Comparison of ENCODE assay signal across 1 cellular context in genomic region chr10:68562666-68563522, GRCh38.
TF ChIP-seq lines count a peak whose summit lies in the region.

No MANE protein-coding gene starts in this region.

TF ChIP-seq in WTC11, 78 proteins besides CTCF, POLR2A, EP300 and RAD21 (continued from another document and continues in another):
- no peak for TF ChIP-seq AFF4 (CRISPR knock-in tag; IDR thresholded peaks at IDR 0.05; ENCODE audit: borderline replicate concordance)
- no peak for TF ChIP-seq ZNF425 (CRISPR knock-in tag; conservative IDR thresholded peaks at IDR 0.05)
- no peak for TF ChIP-seq ESRRA (CRISPR knock-in tag; IDR thresholded peaks at IDR 0.05; ENCODE audit: borderline replicate concordance)
- TF ChIP-seq HMGXB4 (CRISPR knock-in tag; IDR thresholded peaks at IDR 0.05) = no peak
- TF ChIP-seq ZNF532 (CRISPR knock-in tag; IDR thresholded peaks at IDR 0.05; ENCODE audit: borderline replicate concordance) = no peak
- TF ChIP-seq TP53 (CRISPR knock-in tag; IDR thresholded peaks at IDR 0.05) = no peak
- no peak for TF ChIP-seq GRHL2 (CRISPR knock-in tag; IDR thresholded peaks at IDR 0.05; ENCODE audit: insufficient replicate concordance, severe bottlenecking)
- TF ChIP-seq GABPB1 (CRISPR knock-in tag; IDR thresholded peaks at IDR 0.05) = no peak
- no peak for TF ChIP-seq ZNF219 (CRISPR knock-in tag; IDR thresholded peaks at IDR 0.05; ENCODE audit: borderline replicate concordance)
- no peak for TF ChIP-seq E2F1 (CRISPR knock-in tag; IDR thresholded peaks at IDR 0.05)
- no peak for TF ChIP-seq CBFB (CRISPR knock-in tag; IDR thresholded peaks at IDR 0.05; ENCODE audit: low read depth)
- TF ChIP-seq E2F5 (CRISPR knock-in tag; IDR thresholded peaks at IDR 0.05) = no peak
- TF ChIP-seq ZMAT4 (CRISPR knock-in tag; IDR thresholded peaks at IDR 0.05) = no peak
- peak; percentile 38; the same call in 1 of the 2 replicates for TF ChIP-seq FOXK1 (CRISPR knock-in tag; IDR thresholded peaks at IDR 0.05)
- TF ChIP-seq ATF2 (CRISPR knock-in tag; IDR thresholded peaks at IDR 0.05; ENCODE audit: borderline replicate concordance, low read depth) = no peak
- TF ChIP-seq ZSCAN18 (CRISPR knock-in tag; IDR thresholded peaks at IDR 0.05) = no peak
- no peak for TF ChIP-seq AR (CRISPR knock-in tag; IDR thresholded peaks at IDR 0.05)
- no peak for TF ChIP-seq NFE2L1 (CRISPR knock-in tag; IDR thresholded peaks at IDR 0.05)
- TF ChIP-seq ZBTB43 (CRISPR knock-in tag; IDR thresholded peaks at IDR 0.05) = no peak
- no peak for TF ChIP-seq PREB (CRISPR knock-in tag; IDR thresholded peaks at IDR 0.05; ENCODE audit: borderline replicate concordance)
- TF ChIP-seq ERG (CRISPR knock-in tag; IDR thresholded peaks at IDR 0.05) = no peak
- no peak for TF ChIP-seq NFATC4 (CRISPR knock-in tag; IDR thresholded peaks at IDR 0.05)
